ENCODE assay signal across 15 cellular contexts in the genomic region with DNA sequence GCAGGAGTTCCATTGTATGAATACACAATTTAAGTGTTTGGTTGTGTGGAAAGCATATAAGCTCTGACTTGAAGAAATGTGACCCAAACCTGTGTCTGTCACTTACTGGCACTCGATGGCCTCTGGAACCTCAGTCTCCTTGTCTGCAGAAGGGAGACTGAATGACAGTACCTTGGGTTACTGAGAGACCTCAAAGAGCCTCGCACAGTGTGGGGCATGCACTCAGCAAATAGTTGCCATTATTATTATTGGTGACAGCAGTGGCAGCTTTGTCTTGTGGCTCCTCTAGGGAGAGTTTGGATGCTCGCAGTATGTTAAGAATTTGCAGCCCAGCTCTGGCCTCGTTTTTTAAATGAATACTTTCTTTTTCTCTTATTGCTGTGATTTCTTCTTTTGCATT. TPM values are rescaled to one million over a fixed set of nuclear protein-coding genes. Genes with fewer than 3 reads are reported as not detected.
DNase-seq lines count a peak whose midpoint lies in the region; ATAC-seq and TF ChIP-seq lines count a peak whose summit lies in the region.
"Had no signal": no experiment of that assay in that cellular context is flagged by ENCODE, and none has a peak within 500 bp of the region (broad histone marks: within the 10 kb centered on the region; RNA-seq: fewer than 3 reads in every experiment).

No MANE protein-coding gene starts in this region.

- H3K9me3 Mint-ChIP-seq in GM23338 = no peaks in the 10 kb centered on the region
- H3K9me3 Mint-ChIP-seq in WTC11 = no peaks in the 10 kb centered on the region
- no peaks in the 10 kb centered on the region for H3K9me3 Mint-ChIP-seq in neural progenitor cell
- no peaks in the 10 kb centered on the region for H3K9me3 Mint-ChIP-seq in immature natural killer cell
- H3K9me3 Mint-ChIP-seq: CD8-positive, alpha-beta memory T cell had no signal

- H4K20me1 ChIP-seq in GM23338 (replicated peaks; ENCODE audit: insufficient read depth) = 0 out of 2 replicates have a peak, but pooled peaks cover 5% of the 10 kb centered on the region
- H4K20me1 ChIP-seq in neural progenitor cell (ENCODE audit: low read depth) = no peaks in the 10 kb centered on the region

- no peaks in the 10 kb centered on the region for H3F3A ChIP-seq in GM23338 (replicated peaks; ENCODE audit: low read depth)
- H3F3A ChIP-seq in neural progenitor cell (ENCODE audit: low read depth) = peaks cover 16% of the 10 kb centered on the region

- H3K4me3 Mint-ChIP-seq in GM23338 (no peak overlapping the region), WTC11 (no peak overlapping the region), neural progenitor cell (no peak overlapping the region), immature natural killer cell (no peak overlapping the region)
- H3K4me3 Mint-ChIP-seq: CD8-positive, alpha-beta memory T cell had no signal

- H3K27ac ChIP-seq in GM23338 (ENCODE audit: low read depth) = no peak overlapping the region
- no peak overlapping the region for H3K27ac ChIP-seq in neural progenitor cell
- H3K27ac ChIP-seq: BLaER1, GM23248 had no signal

- POLR2A ChIA-PET in WTC11 (lab: Charles Lee) = no interaction called here

- DNase-seq in GM23338 (ENCODE audit: low spot score) (peak; percentile 40), WTC11 (ENCODE audit: low spot score) (no peak), medulla oblongata (ENCODE audit: extremely low spot score) (peak; percentile 26), neural progenitor cell (ENCODE audit: low spot score) (peak; percentile 32), immature natural killer cell (no peak)
- DNase-seq: 8988T; AML-193; CD8-positive, alpha-beta memory T cell; DMS79; GM23248; H7 had no signal

- no peaks in the 10 kb centered on the region for H3K36me3 ChIP-seq in GM23338 (ENCODE audit: insufficient read depth)
- H3K36me3 ChIP-seq in neural progenitor cell = no peaks in the 10 kb centered on the region

- H3K79me2 ChIP-seq in GM23338 (replicated peaks; ENCODE audit: insufficient read depth) (0 out of 2 replicates have a peak, but pooled peaks cover 4% of the 10 kb centered on the region), neural progenitor cell (ENCODE audit: low read depth) (no peaks in the 10 kb centered on the region)

- no peaks in the 10 kb centered on the region for H3K36me3 Mint-ChIP-seq in GM23338 (ENCODE audit: low read depth)
- no peaks in the 10 kb centered on the region for H3K36me3 Mint-ChIP-seq in WTC11
- H3K36me3 Mint-ChIP-seq in neural progenitor cell = peaks cover 3% of the 10 kb centered on the region
- peaks cover 0 to 6% (median under 1%) of the 10 kb centered on the region in 3 donors for H3K36me3 Mint-ChIP-seq in immature natural killer cell

- H3K4me2 ChIP-seq in GM23338 (no peak overlapping the region), neural progenitor cell (no peak overlapping the region)
- H3K4me2 ChIP-seq: BLaER1 had no signal

- H3K4me1 Mint-ChIP-seq in GM23338 (peaks cover 52% of the 10 kb centered on the region), WTC11 (peaks cover 43% of the 10 kb centered on the region), neural progenitor cell (peaks cover 42% of the 10 kb centered on the region), immature natural killer cell (peaks cover 2 to 9% of the 10 kb centered on the region in 2 donors)

- no peak overlapping the region; the same call in 1 of the 2 replicates for H3K27ac Mint-ChIP-seq in GM23338
- no peak overlapping the region for H3K27ac Mint-ChIP-seq in WTC11
- H3K27ac Mint-ChIP-seq in neural progenitor cell = peak overlapping the region; percentile 6
- peak overlapping the region in 1 of 6 donors; percentile 17 for H3K27ac Mint-ChIP-seq in immature natural killer cell
- H3K27ac Mint-ChIP-seq: CD8-positive, alpha-beta memory T cell had no signal

- CTCF ChIA-PET in WTC11 (lab: Charles Lee) = interaction anchor here (2.2 kb wide), 1 partner anchor 30 kb away, joined by 5 read pairs; no protein-coding TSS in a partner anchor

- H3K27me3 ChIP-seq in GM23338 (ENCODE audit: insufficient read depth) = no peaks in the 10 kb centered on the region
- H3K27me3 ChIP-seq in neural progenitor cell = no peaks in the 10 kb centered on the region
- H3K27me3 ChIP-seq: BLaER1 had no signal

- no peaks in the 10 kb centered on the region for H3K9me2 ChIP-seq in GM23338 (ENCODE audit: insufficient read depth)

- no peaks in the 10 kb centered on the region for H3K9me3 ChIP-seq in neural progenitor cell (ENCODE audit: low read depth)
- H3K9me3 ChIP-seq: BLaER1 had no signal

- TF ChIP-seq CTCF in GM23338 (conservative IDR thresholded peaks at IDR 0.05; ENCODE audit: low read depth in 2 of 2) (no peak), WTC11 (IDR thresholded peaks at IDR 0.05) (no peak), neural progenitor cell (IDR thresholded peaks at IDR 0.05) (no peak)

- H3K27me3 Mint-ChIP-seq in GM23338 (ENCODE audit: insufficient read depth, low read depth, poor library complexity) (no peaks in the 10 kb centered on the region), WTC11 (ENCODE audit: low read depth) (no peaks in the 10 kb centered on the region), neural progenitor cell (ENCODE audit: insufficient read depth, low read depth) (no peaks in the 10 kb centered on the region), immature natural killer cell (ENCODE audit: low read depth in 3 of 3) (peaks cover 0 to 1% (median 0%) of the 10 kb centered on the region in 3 donors)

- H3K4me1 ChIP-seq in GM23338 (ENCODE audit: insufficient read depth) = peaks cover 41% of the 10 kb centered on the region
- peaks cover 39% of the 10 kb centered on the region for H3K4me1 ChIP-seq in neural progenitor cell
- H3K4me1 ChIP-seq: BLaER1 had no signal

- H3K4me3 ChIP-seq in GM23338 (no peak overlapping the region), neural progenitor cell (no peak overlapping the region)
- H3K4me3 ChIP-seq: BLaER1, GM12878, GM23248 had no signal

- peak; percentile 56 for ATAC-seq in GM23338
- peak; percentile 67 for ATAC-seq in WTC11
- ATAC-seq in HG03342 (IDR thresholded peaks at IDR 0.05; ENCODE audit: unreplicated experiment) = no peak
- no peak for ATAC-seq in HG03571 (IDR thresholded peaks at IDR 0.05; ENCODE audit: unreplicated experiment)
- ATAC-seq: GM12878 had no signal

- H3K9ac ChIP-seq in neural progenitor cell = no peak overlapping the region
- H3K9ac ChIP-seq: BLaER1, GM23248 had no signal

- H2AFZ ChIP-seq in GM23338 (no peak overlapping the region), neural progenitor cell (replicated peaks) (no peak overlapping the region)
- H2AFZ ChIP-seq: GM23248 had no signal

TF ChIP-seq in GM23338, 12 proteins besides CTCF, POLR2A, EP300 and RAD21 (continues in another document):
- TF ChIP-seq ZNF331 (CRISPR knock-in tag; IDR thresholded peaks at IDR 0.05; ENCODE audit: low read depth) (no peak), POLR2AphosphoS5 (IDR thresholded peaks at IDR 0.05; ENCODE audit: low read depth) (no peak), NANOG (IDR thresholded peaks at IDR 0.05; ENCODE audit: borderline replicate concordance) (no peak), STAT1 (IDR thresholded peaks at IDR 0.05; ENCODE audit: unreplicated experiment) (no peak), EZH2 (IDR thresholded peaks at IDR 0.05; ENCODE audit: low read depth, unreplicated experiment) (no peak), CREB1 (CRISPR knock-in tag; IDR thresholded peaks at IDR 0.05; ENCODE audit: low read depth) (no peak)

TF ChIP-seq in WTC11, 78 proteins besides CTCF, POLR2A, EP300 and RAD21 (continues in another document):
- TF ChIP-seq PREB (CRISPR knock-in tag; IDR thresholded peaks at IDR 0.05; ENCODE audit: borderline replicate concordance) = no peak
- TF ChIP-seq SMAD4 (CRISPR knock-in tag; IDR thresholded peaks at IDR 0.05) = no peak
- no peak for TF ChIP-seq ZNF281 (CRISPR knock-in tag; IDR thresholded peaks at IDR 0.05)
- TF ChIP-seq USF2 (CRISPR knock-in tag; IDR thresholded peaks at IDR 0.05) = no peak
- TF ChIP-seq ZBTB21 (CRISPR knock-in tag; IDR thresholded peaks at IDR 0.05; ENCODE audit: borderline replicate concordance) = no peak

RNA-seq across cellular contexts. Expression of gene EEFSEC, which starts 43.4 kb away (rescaled TPM):
- 14.1 and 16.2 TPM in 2 replicates for total RNA-seq in GM23338 (2014; rRNA removed; shearing (Covaris generic))
- polyA plus RNA-seq in GM23338 (2016; fragmentation: Nextera tagmentation; extraction: Ambion mirVana) (9.5 and 10.1 TPM in 2 replicates), immature natural killer cell (10 to 100 TPM; 14.5 to 26.9 (median 26.1) TPM)
- total RNA-seq in WTC11 (2021) (13.7 to 16.9 TPM (median 16.1 TPM) in 3 replicates), neural progenitor cell (ENCODE audit: low replicate concordance) (0.92 and 5.8 TPM in 2 replicates)

Comparison
In these comparisons a context has a peak if more than half of its experiments do, and no peak if none do; other contexts are left out.
1. ATAC-seq: peak in GM23338 (single experiment) and WTC11 (single experiment); none in HG03342 (single experiment) and HG03571 (single experiment).
2. DNase-seq: peak in GM23338 (single experiment), medulla oblongata (single experiment) and neural progenitor cell (single experiment); none in WTC11 (single experiment) and immature natural killer cell (0 of 3).